ENCODE assay signal across 1 cellular context in the genomic region with DNA sequence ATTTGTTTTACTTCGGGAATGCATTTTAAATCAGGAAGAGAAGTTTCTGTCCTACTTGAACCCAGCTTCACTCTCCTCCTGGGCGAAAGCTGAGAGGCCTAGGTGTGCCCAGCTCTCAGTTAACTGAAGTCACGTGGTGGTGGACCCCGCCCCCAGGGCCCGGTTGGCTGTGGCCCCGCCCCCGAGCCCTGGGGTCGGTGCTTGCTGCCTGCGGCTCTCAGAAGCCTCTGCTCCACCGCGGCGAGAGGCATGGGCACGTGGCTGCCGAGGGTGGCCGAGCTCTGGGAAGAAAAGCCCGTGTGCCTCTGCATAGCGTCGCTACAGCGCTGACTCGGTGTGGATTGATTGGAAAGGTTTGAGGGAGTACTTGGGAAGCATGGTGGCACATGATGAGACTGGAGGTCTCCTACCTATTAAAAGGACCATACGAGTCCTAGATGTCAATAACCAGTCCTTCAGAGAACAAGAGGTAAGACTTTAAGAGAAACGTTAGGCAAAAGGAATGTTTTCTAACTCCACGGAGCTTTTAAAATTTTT.
A peak's percentile ranks its signal among the peaks of the same experiment; 100 is the strongest.
TF ChIP-seq lines count a peak whose summit lies in the region.

No MANE protein-coding gene starts in this region.

TF ChIP-seq in WTC11, 78 proteins besides CTCF, POLR2A, EP300 and RAD21 (continued from another document and continues in another):
- TF ChIP-seq, protein P1, sequence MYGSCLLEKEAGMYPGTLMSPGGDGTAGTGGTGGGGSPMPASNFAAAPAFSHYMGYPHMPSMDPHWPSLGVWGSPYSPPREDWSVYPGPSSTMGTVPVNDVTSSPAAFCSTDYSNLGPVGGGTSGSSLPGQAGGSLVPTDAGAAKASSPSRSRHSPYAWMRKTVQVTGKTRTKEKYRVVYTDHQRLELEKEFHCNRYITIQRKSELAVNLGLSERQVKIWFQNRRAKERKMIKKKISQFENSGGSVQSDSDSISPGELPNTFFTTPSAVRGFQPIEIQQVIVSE (CRISPR knock-in tag; IDR thresholded peaks at IDR 0.05; ENCODE audit: borderline replicate concordance), result no peak
- TF ChIP-seq CREB1 (CRISPR knock-in tag; IDR thresholded peaks at IDR 0.05) (0 out of 2 replicates have a peak, but pooled peaks have one; percentile 41), NR2C2 (CRISPR knock-in tag; IDR thresholded peaks at IDR 0.05) (no peak), ZNF121 (CRISPR knock-in tag; IDR thresholded peaks at IDR 0.05) (no peak), JAZF1 (CRISPR knock-in tag; IDR thresholded peaks at IDR 0.05) (no peak), GABPB1 (CRISPR knock-in tag; IDR thresholded peaks at IDR 0.05) (peak; percentile 53; the same call in 1 of the 2 replicates), ZNF396 (CRISPR knock-in tag; IDR thresholded peaks at IDR 0.05; ENCODE audit: borderline replicate concordance) (no peak), ZNF423 (CRISPR knock-in tag; IDR thresholded peaks at IDR 0.05) (no peak), FOXK1 (CRISPR knock-in tag; IDR thresholded peaks at IDR 0.05) (peak; percentile 79), NR3C1 (CRISPR knock-in tag; conservative IDR thresholded peaks at IDR 0.05; ENCODE audit: low read depth) (no peak), SMAD3 (CRISPR knock-in tag; IDR thresholded peaks at IDR 0.05; ENCODE audit: borderline replicate concordance) (peak; percentile 85), EMX1 (CRISPR knock-in tag; IDR thresholded peaks at IDR 0.05) (no peak), RELA (CRISPR knock-in tag; IDR thresholded peaks at IDR 0.05; ENCODE audit: borderline replicate concordance) (no peak), NR1H2 (CRISPR knock-in tag; IDR thresholded peaks at IDR 0.05) (no peak), TEAD1 (CRISPR knock-in tag; IDR thresholded peaks at IDR 0.05) (0 out of 2 replicates have a peak, but pooled peaks have one; percentile 84), MYBL2 (CRISPR knock-in tag; IDR thresholded peaks at IDR 0.05) (no peak), CBFB (CRISPR knock-in tag; IDR thresholded peaks at IDR 0.05; ENCODE audit: low read depth) (0 out of 2 replicates have a peak, but pooled peaks have one; percentile 49), ZBTB21 (CRISPR knock-in tag; IDR thresholded peaks at IDR 0.05; ENCODE audit: borderline replicate concordance) (peak; percentile 24; the same call in 1 of the 2 replicates)
- TF ChIP-seq, protein P2, sequence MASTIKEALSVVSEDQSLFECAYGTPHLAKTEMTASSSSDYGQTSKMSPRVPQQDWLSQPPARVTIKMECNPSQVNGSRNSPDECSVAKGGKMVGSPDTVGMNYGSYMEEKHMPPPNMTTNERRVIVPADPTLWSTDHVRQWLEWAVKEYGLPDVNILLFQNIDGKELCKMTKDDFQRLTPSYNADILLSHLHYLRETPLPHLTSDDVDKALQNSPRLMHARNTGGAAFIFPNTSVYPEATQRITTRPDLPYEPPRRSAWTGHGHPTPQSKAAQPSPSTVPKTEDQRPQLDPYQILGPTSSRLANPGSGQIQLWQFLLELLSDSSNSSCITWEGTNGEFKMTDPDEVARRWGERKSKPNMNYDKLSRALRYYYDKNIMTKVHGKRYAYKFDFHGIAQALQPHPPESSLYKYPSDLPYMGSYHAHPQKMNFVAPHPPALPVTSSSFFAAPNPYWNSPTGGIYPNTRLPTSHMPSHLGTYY (CRISPR knock-in tag; IDR thresholded peaks at IDR 0.05), result no peak
- TF ChIP-seq, protein P3, sequence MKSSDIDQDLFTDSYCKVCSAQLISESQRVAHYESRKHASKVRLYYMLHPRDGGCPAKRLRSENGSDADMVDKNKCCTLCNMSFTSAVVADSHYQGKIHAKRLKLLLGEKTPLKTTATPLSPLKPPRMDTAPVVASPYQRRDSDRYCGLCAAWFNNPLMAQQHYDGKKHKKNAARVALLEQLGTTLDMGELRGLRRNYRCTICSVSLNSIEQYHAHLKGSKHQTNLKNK (CRISPR knock-in tag; IDR thresholded peaks at IDR 0.05), result no peak
- TF ChIP-seq, protein P4, sequence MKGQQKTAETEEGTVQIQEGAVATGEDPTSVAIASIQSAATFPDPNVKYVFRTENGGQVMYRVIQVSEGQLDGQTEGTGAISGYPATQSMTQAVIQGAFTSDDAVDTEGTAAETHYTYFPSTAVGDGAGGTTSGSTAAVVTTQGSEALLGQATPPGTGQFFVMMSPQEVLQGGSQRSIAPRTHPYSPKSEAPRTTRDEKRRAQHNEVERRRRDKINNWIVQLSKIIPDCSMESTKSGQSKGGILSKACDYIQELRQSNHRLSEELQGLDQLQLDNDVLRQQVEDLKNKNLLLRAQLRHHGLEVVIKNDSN (CRISPR knock-in tag; IDR thresholded peaks at IDR 0.05), result peak; percentile 94
- TF ChIP-seq, protein P5, sequence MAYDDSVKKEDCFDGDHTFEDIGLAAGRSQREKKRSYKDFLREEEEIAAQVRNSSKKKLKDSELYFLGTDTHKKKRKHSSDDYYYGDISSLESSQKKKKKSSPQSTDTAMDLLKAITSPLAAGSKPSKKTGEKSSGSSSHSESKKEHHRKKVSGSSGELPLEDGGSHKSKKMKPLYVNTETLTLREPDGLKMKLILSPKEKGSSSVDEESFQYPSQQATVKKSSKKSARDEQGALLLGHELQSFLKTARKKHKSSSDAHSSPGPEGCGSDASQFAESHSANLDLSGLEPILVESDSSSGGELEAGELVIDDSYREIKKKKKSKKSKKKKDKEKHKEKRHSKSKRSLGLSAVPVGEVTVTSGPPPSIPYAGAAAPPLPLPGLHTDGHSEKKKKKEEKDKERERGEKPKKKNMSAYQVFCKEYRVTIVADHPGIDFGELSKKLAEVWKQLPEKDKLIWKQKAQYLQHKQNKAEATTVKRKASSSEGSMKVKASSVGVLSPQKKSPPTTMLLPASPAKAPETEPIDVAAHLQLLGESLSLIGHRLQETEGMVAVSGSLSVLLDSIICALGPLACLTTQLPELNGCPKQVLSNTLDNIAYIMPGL (CRISPR knock-in tag; IDR thresholded peaks at IDR 0.05), result 0 out of 2 replicates have a peak, but pooled peaks have one; percentile 30
- TF ChIP-seq, protein P6, sequence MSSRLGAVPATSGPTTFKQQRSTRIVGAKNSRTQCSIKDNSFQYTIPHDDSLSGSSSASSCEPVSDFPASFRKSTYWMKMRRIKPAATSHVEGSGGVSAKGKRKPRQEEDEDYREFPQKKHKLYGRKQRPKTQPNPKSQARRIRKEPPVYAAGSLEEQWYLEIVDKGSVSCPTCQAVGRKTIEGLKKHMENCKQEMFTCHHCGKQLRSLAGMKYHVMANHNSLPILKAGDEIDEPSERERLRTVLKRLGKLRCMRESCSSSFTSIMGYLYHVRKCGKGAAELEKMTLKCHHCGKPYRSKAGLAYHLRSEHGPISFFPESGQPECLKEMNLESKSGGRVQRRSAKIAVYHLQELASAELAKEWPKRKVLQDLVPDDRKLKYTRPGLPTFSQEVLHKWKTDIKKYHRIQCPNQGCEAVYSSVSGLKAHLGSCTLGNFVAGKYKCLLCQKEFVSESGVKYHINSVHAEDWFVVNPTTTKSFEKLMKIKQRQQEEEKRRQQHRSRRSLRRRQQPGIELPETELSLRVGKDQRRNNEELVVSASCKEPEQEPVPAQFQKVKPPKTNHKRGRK (CRISPR knock-in tag; IDR thresholded peaks at IDR 0.05; ENCODE audit: borderline replicate concordance), result no peak
- TF ChIP-seq, protein P7, sequence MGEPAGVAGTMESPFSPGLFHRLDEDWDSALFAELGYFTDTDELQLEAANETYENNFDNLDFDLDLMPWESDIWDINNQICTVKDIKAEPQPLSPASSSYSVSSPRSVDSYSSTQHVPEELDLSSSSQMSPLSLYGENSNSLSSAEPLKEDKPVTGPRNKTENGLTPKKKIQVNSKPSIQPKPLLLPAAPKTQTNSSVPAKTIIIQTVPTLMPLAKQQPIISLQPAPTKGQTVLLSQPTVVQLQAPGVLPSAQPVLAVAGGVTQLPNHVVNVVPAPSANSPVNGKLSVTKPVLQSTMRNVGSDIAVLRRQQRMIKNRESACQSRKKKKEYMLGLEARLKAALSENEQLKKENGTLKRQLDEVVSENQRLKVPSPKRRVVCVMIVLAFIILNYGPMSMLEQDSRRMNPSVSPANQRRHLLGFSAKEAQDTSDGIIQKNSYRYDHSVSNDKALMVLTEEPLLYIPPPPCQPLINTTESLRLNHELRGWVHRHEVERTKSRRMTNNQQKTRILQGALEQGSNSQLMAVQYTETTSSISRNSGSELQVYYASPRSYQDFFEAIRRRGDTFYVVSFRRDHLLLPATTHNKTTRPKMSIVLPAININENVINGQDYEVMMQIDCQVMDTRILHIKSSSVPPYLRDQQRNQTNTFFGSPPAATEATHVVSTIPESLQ (CRISPR knock-in tag; IDR thresholded peaks at IDR 0.05), result no peak
- TF ChIP-seq, protein P8, sequence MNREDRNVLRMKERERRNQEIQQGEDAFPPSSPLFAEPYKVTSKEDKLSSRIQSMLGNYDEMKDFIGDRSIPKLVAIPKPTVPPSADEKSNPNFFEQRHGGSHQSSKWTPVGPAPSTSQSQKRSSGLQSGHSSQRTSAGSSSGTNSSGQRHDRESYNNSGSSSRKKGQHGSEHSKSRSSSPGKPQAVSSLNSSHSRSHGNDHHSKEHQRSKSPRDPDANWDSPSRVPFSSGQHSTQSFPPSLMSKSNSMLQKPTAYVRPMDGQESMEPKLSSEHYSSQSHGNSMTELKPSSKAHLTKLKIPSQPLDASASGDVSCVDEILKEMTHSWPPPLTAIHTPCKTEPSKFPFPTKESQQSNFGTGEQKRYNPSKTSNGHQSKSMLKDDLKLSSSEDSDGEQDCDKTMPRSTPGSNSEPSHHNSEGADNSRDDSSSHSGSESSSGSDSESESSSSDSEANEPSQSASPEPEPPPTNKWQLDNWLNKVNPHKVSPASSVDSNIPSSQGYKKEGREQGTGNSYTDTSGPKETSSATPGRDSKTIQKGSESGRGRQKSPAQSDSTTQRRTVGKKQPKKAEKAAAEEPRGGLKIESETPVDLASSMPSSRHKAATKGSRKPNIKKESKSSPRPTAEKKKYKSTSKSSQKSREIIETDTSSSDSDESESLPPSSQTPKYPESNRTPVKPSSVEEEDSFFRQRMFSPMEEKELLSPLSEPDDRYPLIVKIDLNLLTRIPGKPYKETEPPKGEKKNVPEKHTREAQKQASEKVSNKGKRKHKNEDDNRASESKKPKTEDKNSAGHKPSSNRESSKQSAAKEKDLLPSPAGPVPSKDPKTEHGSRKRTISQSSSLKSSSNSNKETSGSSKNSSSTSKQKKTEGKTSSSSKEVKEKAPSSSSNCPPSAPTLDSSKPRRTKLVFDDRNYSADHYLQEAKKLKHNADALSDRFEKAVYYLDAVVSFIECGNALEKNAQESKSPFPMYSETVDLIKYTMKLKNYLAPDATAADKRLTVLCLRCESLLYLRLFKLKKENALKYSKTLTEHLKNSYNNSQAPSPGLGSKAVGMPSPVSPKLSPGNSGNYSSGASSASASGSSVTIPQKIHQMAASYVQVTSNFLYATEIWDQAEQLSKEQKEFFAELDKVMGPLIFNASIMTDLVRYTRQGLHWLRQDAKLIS (CRISPR knock-in tag; IDR thresholded peaks at IDR 0.05; ENCODE audit: borderline replicate concordance), result 0 out of 2 replicates have a peak, but pooled peaks have one; percentile 44
- TF ChIP-seq, protein P9, sequence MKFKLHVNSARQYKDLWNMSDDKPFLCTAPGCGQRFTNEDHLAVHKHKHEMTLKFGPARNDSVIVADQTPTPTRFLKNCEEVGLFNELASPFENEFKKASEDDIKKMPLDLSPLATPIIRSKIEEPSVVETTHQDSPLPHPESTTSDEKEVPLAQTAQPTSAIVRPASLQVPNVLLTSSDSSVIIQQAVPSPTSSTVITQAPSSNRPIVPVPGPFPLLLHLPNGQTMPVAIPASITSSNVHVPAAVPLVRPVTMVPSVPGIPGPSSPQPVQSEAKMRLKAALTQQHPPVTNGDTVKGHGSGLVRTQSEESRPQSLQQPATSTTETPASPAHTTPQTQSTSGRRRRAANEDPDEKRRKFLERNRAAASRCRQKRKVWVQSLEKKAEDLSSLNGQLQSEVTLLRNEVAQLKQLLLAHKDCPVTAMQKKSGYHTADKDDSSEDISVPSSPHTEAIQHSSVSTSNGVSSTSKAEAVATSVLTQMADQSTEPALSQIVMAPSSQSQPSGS (CRISPR knock-in tag; IDR thresholded peaks at IDR 0.05; ENCODE audit: borderline replicate concordance, low read depth), result no peak
- TF ChIP-seq, protein P10, sequence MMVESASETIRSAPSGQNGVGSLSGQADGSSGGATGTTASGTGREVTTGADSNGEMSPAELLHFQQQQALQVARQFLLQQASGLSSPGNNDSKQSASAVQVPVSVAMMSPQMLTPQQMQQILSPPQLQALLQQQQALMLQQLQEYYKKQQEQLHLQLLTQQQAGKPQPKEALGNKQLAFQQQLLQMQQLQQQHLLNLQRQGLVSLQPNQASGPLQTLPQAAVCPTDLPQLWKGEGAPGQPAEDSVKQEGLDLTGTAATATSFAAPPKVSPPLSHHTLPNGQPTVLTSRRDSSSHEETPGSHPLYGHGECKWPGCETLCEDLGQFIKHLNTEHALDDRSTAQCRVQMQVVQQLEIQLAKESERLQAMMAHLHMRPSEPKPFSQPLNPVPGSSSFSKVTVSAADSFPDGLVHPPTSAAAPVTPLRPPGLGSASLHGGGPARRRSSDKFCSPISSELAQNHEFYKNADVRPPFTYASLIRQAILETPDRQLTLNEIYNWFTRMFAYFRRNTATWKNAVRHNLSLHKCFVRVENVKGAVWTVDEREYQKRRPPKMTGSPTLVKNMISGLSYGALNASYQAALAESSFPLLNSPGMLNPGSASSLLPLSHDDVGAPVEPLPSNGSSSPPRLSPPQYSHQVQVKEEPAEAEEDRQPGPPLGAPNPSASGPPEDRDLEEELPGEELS (CRISPR knock-in tag; IDR thresholded peaks at IDR 0.05), result no peak
- TF ChIP-seq, protein P11, sequence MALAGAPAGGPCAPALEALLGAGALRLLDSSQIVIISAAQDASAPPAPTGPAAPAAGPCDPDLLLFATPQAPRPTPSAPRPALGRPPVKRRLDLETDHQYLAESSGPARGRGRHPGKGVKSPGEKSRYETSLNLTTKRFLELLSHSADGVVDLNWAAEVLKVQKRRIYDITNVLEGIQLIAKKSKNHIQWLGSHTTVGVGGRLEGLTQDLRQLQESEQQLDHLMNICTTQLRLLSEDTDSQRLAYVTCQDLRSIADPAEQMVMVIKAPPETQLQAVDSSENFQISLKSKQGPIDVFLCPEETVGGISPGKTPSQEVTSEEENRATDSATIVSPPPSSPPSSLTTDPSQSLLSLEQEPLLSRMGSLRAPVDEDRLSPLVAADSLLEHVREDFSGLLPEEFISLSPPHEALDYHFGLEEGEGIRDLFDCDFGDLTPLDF (CRISPR knock-in tag; IDR thresholded peaks at IDR 0.05), result no peak
